11 cellular contexts compared by ENCODE assay signal in the genomic region with DNA sequence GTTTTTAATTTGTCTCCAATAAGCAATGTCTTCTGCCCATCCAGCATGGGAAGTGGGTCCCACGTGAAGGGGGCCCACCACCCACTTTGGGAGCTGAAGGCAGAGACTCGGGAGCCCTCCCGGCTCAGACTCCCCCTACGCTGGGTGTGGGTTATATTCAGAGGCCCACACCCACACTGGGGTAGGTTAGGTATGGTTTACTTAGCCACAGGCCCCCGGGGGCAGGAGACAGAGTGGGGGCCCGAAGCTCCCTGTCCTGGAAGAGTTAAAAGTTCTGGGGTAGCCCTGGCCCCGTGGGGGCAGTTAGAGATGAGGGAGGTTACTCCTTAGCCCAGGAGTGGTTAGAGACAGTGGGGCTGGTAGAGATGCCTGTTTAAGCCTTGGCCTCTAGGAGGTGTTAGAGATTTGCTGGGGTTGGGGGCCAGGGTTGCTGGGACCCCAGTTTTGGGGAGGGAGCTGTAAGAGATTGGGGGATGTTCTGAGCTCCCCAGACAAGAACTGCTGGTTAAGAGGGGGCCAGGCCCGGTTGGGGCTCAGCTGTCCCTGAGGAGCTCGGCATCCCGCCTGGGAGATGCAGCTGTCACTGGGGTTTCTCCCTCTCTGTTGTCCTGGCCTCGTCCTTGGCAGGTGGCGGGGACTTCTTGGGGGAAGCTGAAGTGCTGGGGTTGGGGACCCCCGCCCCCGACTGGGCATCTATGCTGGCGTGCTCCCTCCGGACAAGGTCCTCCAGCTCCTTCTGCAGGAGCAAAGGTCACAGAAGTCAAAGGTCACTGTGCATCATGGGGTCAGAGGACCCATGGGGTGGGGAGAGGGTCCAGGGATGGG. TPM values are rescaled to one million over a fixed set of nuclear protein-coding genes. Genes with fewer than 3 reads are reported as not detected.
DNase-seq lines count a peak whose midpoint lies in the region; ATAC-seq and TF ChIP-seq lines count a peak whose summit lies in the region.
"Had no signal": no experiment of that assay in that cellular context is flagged by ENCODE, and none has a peak within 500 bp of the region (broad histone marks: within the 10 kb centered on the region; RNA-seq: fewer than 3 reads in every experiment).

No MANE protein-coding gene starts in this region.

- H3K27me3 Mint-ChIP-seq in activated CD4-positive, alpha-beta T cell treated with anti-CD3 and anti-CD28 coated beads for 36 hours, result no peaks in the 10 kb centered on the region
- H3K27me3 Mint-ChIP-seq in T-helper 2 cell treated with Interferon-gamma antibody and Interleukin-4, amounts not matched to agents 5 μg/mL and 100 μg/mL, for 36 hours (ENCODE audit: low read depth), result no peaks in the 10 kb centered on the region
- no peaks in the 10 kb centered on the region for H3K27me3 Mint-ChIP-seq in stimulated activated naive CD8-positive, alpha-beta T cell treated with anti-CD3 and anti-CD28 coated beads, Interleukin-15, amount 100 ng/mL, for 72 hours

- H3K36me3 ChIP-seq in gastroesophageal sphincter, result peaks cover 0 to 54% of the 10 kb centered on the region in 2 donors

- H3K9me3 ChIP-seq in gastroesophageal sphincter, result no peaks in the 10 kb centered on the region

- H3K27ac Mint-ChIP-seq in activated CD4-positive, alpha-beta T cell treated with anti-CD3 and anti-CD28 coated beads for 36 hours, result peak overlapping the region; percentile 99
- peak overlapping the region; percentile 96 for H3K27ac Mint-ChIP-seq in T-helper 2 cell treated with Interferon-gamma antibody and Interleukin-4, amounts not matched to agents 5 μg/mL and 100 μg/mL, for 36 hours
- peak overlapping the region; percentile 99 for H3K27ac Mint-ChIP-seq in stimulated activated naive CD8-positive, alpha-beta T cell treated with anti-CD3 and anti-CD28 coated beads, Interleukin-15, amount 100 ng/mL, for 72 hours

- no peaks in the 10 kb centered on the region for H3K9me3 Mint-ChIP-seq in activated CD4-positive, alpha-beta T cell treated with anti-CD3 and anti-CD28 coated beads for 36 hours (ENCODE audit: low read depth)
- H3K9me3 Mint-ChIP-seq in T-helper 2 cell treated with Interferon-gamma antibody and Interleukin-4, amounts not matched to agents 5 μg/mL and 100 μg/mL, for 36 hours, result no peaks in the 10 kb centered on the region
- no peaks in the 10 kb centered on the region for H3K9me3 Mint-ChIP-seq in stimulated activated naive CD8-positive, alpha-beta T cell treated with anti-CD3 and anti-CD28 coated beads, Interleukin-15, amount 100 ng/mL, for 72 hours

- peaks cover 27% of the 10 kb centered on the region for H3K4me1 Mint-ChIP-seq in activated CD4-positive, alpha-beta T cell treated with anti-CD3 and anti-CD28 coated beads for 36 hours
- H3K4me1 Mint-ChIP-seq in T-helper 2 cell treated with Interferon-gamma antibody and Interleukin-4, amounts not matched to agents 5 μg/mL and 100 μg/mL, for 36 hours (ENCODE audit: low read depth), result peaks cover 23% of the 10 kb centered on the region
- H3K4me1 Mint-ChIP-seq in stimulated activated naive CD8-positive, alpha-beta T cell treated with anti-CD3 and anti-CD28 coated beads, Interleukin-15, amount 100 ng/mL, for 72 hours, result peaks cover 37% of the 10 kb centered on the region

- H3K4me3 Mint-ChIP-seq in activated CD4-positive, alpha-beta T cell treated with anti-CD3 and anti-CD28 coated beads for 36 hours, result peak overlapping the region; percentile 89
- peak overlapping the region; percentile 94 for H3K4me3 Mint-ChIP-seq in T-helper 2 cell treated with Interferon-gamma antibody and Interleukin-4, amounts not matched to agents 5 μg/mL and 100 μg/mL, for 36 hours
- H3K4me3 Mint-ChIP-seq in stimulated activated naive CD8-positive, alpha-beta T cell treated with anti-CD3 and anti-CD28 coated beads, Interleukin-15, amount 100 ng/mL, for 72 hours, result peak overlapping the region; percentile 96 to 99

- peak overlapping the region in 3 of 4 donors; percentile 3 to 43 (median 41) for H3K27ac ChIP-seq in gastroesophageal sphincter

- POLR2A ChIA-PET in activated CD4-positive, alpha-beta T cell treated with anti-CD3 and anti-CD28 coated beads for 36 hours (lab: Charles Lee), result interaction anchor here (0.6 kb wide), 2 partner anchors 26 to 62 kb away, joined by 3 to 4 read pairs; no protein-coding TSS in a partner anchor

- no peak for TF ChIP-seq POLR2A in gastroesophageal sphincter (IDR thresholded peaks at IDR 0.05)

- H3K36me3 Mint-ChIP-seq in activated CD4-positive, alpha-beta T cell treated with anti-CD3 and anti-CD28 coated beads for 36 hours (ENCODE audit: low read depth), result peaks cover 15% of the 10 kb centered on the region
- peaks cover 22% of the 10 kb centered on the region for H3K36me3 Mint-ChIP-seq in T-helper 2 cell treated with Interferon-gamma antibody and Interleukin-4, amounts not matched to agents 5 μg/mL and 100 μg/mL, for 36 hours (ENCODE audit: low read depth)

- intact Hi-C loops in activated CD4-positive, alpha-beta T cell treated with anti-CD3 and anti-CD28 coated beads for 36 hours (cut with DNase I, micrococcal nuclease), result loop anchor here (1.0 kb wide), 4 partner anchors 8 to 52 kb away; partner anchors contain the start of genes MRPS12 (in 1 of the 2), NFKBIB (in 1 of the 2), SARS2 (in 1 of the 2) and SIRT2 (in 1 of the 2)

- H3K27me3 ChIP-seq in gastroesophageal sphincter, result no peaks in the 10 kb centered on the region

- CTCF ChIA-PET in activated CD4-positive, alpha-beta T cell treated with anti-CD3 and anti-CD28 coated beads for 36 hours (lab: Charles Lee), result interaction anchor here (0.6 to 3.6 kb wide), 8 partner anchors 9 to 109 kb away, joined by 3 to 35 read pairs (median 4); no protein-coding TSS in a partner anchor

- peak; percentile 23 for ATAC-seq in activated CD4-positive, alpha-beta T cell treated with anti-CD3 and anti-CD28 coated beads for 36 hours
- ATAC-seq in gastroesophageal sphincter, result no peak
- ATAC-seq in stimulated activated naive CD8-positive, alpha-beta T cell treated with anti-CD3 and anti-CD28 coated beads, Interleukin-15, amount 100 ng/mL, for 72 hours, result peak; percentile 48

- no peak for TF ChIP-seq EP300 in gastroesophageal sphincter (IDR thresholded peaks at IDR 0.05)

- WGBS in gastroesophageal sphincter (ENCODE audit: low coverage in 1 of 2), 2 donors, result 20% methylated on average over 1 of the region's 16 CpGs; no CpG with 5 or more reads in 1 of the 2 donors

- no peak overlapping the region for H3K4me3 ChIP-seq in gastroesophageal sphincter

- H3K4me1 ChIP-seq in gastroesophageal sphincter, result peaks cover 0 to 14% (median 3%) of the 10 kb centered on the region in 3 donors

- no peak for TF ChIP-seq CTCF in gastroesophageal sphincter (IDR thresholded peaks at IDR 0.05)

- no peak for DNase-seq in activated CD4-positive, alpha-beta T cell treated with anti-CD3 and anti-CD28 coated beads for 36 hours
- no peak for DNase-seq in activated CD4-positive, alpha-beta T cell treated with anti-CD3 and anti-CD28 coated beads for 48 hours
- DNase-seq in T-helper 2 cell treated with Interferon-gamma antibody and Interleukin-4, amounts not matched to agents 5 μg/mL and 100 μg/mL, for 36 hours (ENCODE audit: low spot score), result no peak
- DNase-seq in stimulated activated naive CD8-positive, alpha-beta T cell treated with anti-CD3 and anti-CD28 coated beads, Interleukin-15, amount 100 ng/mL, for 72 hours, result peak in 1 of 2 donors; percentile 20
- DNase-seq in nucleus accumbens (lab: John Stamatoyannopoulos, UW), result no peak
- DNase-seq in effector CD4-positive, alpha-beta T cell, result no peak
- DNase-seq in cerebellar nuclear complex (lab: John Stamatoyannopoulos, UW), result no peak
- DNase-seq: ACHN, retina had no signal

RNA-seq across cellular contexts. Expression of gene RINL, which starts 0.7 kb away (rescaled TPM):
- total RNA-seq in activated CD4-positive, alpha-beta T cell treated with anti-CD3 and anti-CD28 coated beads for 36 hours, result 10 to 100 TPM; 85.8 to 90.3 TPM
- 1 to 10 TPM; 1.2 to 8.2 (median 4.1) TPM for total RNA-seq in gastroesophageal sphincter

RNA-seq across cellular contexts. Expression of gene SIRT2, which starts 20.6 kb away (rescaled TPM):
- total RNA-seq in activated CD4-positive, alpha-beta T cell treated with anti-CD3 and anti-CD28 coated beads for 36 hours, result 10 to 100 TPM; 17.8 to 23.1 TPM
- total RNA-seq in gastroesophageal sphincter, result 100 to 1,000 TPM in 1 of 4 donors, 10 to 100 TPM in 3; 73.9 to 106 (median 80.5) TPM

RNA-seq across cellular contexts. Expression of gene NFKBIB, which starts 21.0 kb away (rescaled TPM):
- total RNA-seq in activated CD4-positive, alpha-beta T cell treated with anti-CD3 and anti-CD28 coated beads for 36 hours, result 10 to 100 TPM; 49.4 to 52.5 TPM
- total RNA-seq in gastroesophageal sphincter, result 10 to 100 TPM; 18.5 to 37.6 (median 26.8) TPM

RNA-seq across cellular contexts. Expression of gene HNRNPL, which starts 29.0 kb away (rescaled TPM):
- total RNA-seq in activated CD4-positive, alpha-beta T cell treated with anti-CD3 and anti-CD28 coated beads for 36 hours, result 100 to 1,000 TPM; 714 to 722 TPM
- 100 to 1,000 TPM; 173 to 180 (median 174) TPM for total RNA-seq in gastroesophageal sphincter

RNA-seq across cellular contexts. Expression of gene CCER2, which starts 33.2 kb away (rescaled TPM):
- total RNA-seq in activated CD4-positive, alpha-beta T cell treated with anti-CD3 and anti-CD28 coated beads for 36 hours, result under 1 TPM; 0.34 to 0.54 TPM
- 1 to 10 TPM in 1 of 4 donors, under 1 TPM in 1, not detected in 2; 0.94 to 1.4 TPM for total RNA-seq in gastroesophageal sphincter
- total RNA-seq: urinary bladder had no signal

Comparison
In these comparisons a context has a peak if more than half of its experiments do, and no peak if none do; other contexts are left out.
1. RNA of gene RINL, which starts 0.7 kb away (total RNA-seq): 85.8 to 90.3 TPM in activated CD4-positive, alpha-beta T cell treated with anti-CD3 and anti-CD28 coated beads for 36 hours; 1.2 to 8.2 TPM in gastroesophageal sphincter; every median in the first group is over 4 times any median in the second.
2. Peak in every context shown above with its lines, with median percentiles within 50 percentile points of each other: H3K27ac Mint-ChIP-seq and H3K4me3 Mint-ChIP-seq.